11 cellular contexts compared by ENCODE assay signal in genomic region chr2:158725496-158725895, GRCh38.
DNase-seq lines count a peak whose midpoint lies in the region; ATAC-seq and TF ChIP-seq lines count a peak whose summit lies in the region.
"Had no signal": no experiment of that assay in that cellular context is flagged by ENCODE, and none has a peak within 500 bp of the region (broad histone marks: within the 10 kb centered on the region; RNA-seq: fewer than 3 reads in every experiment).

No MANE protein-coding gene starts in this region.

- H3K79me2 ChIP-seq in PC-3 (ENCODE audit: low read length): no peaks in the 10 kb centered on the region

- POLR2A ChIA-PET in PC-3 (lab: Charles Lee; ENCODE audit: unreplicated experiment): no interaction called here

- peaks cover 40% of the 10 kb centered on the region for H3K4me1 ChIP-seq in PC-3 (ENCODE audit: insufficient read depth, low read length)
- H3K4me1 ChIP-seq in adrenal gland (replicated peaks in 1 of 2): no peaks in the 10 kb centered on the region

- no peaks in the 10 kb centered on the region for H3K4me1 Mint-ChIP-seq in activated T-cell treated with anti-CD3 and anti-CD28 coated beads, Interleukin-2, amount 50 U/mL, for 24 hours (ENCODE audit: low read depth)
- H3K4me1 Mint-ChIP-seq: activated CD4-positive, alpha-beta T cell treated with anti-CD3 and anti-CD28 coated beads for 36 hours had no signal

- ATAC-seq in PC-3: peak; percentile 40
- ATAC-seq: activated CD4-positive, alpha-beta T cell treated with anti-CD3 and anti-CD28 coated beads for 36 hours had no signal

- TF ChIP-seq CTCF in PC-3 (conservative IDR thresholded peaks at IDR 0.05; ENCODE audit: low read depth, low read length): no peak
- no peak for TF ChIP-seq CTCF in adrenal gland (IDR thresholded peaks at IDR 0.05)

- H4K20me1 ChIP-seq in PC-3 (ENCODE audit: low read length): no peaks in the 10 kb centered on the region

- no peak overlapping the region for H3K4me3 Mint-ChIP-seq in activated T-cell treated with anti-CD3 and anti-CD28 coated beads, Interleukin-2, amount 50 U/mL, for 24 hours
- H3K4me3 Mint-ChIP-seq: activated CD4-positive, alpha-beta T cell treated with anti-CD3 and anti-CD28 coated beads for 36 hours had no signal

- H3K36me3 ChIP-seq in PC-3 (ENCODE audit: low read depth, low read length) (no peaks in the 10 kb centered on the region), adrenal gland (replicated peaks in 1 of 2) (no peaks in the 10 kb centered on the region)

- H3K9me3 ChIP-seq in PC-3 (ENCODE audit: low read length): no peaks in the 10 kb centered on the region
- H3K9me3 ChIP-seq in adrenal gland (replicated peaks in 1 of 3): no peaks in the 10 kb centered on the region

- intact Hi-C loops in PC-3 (cut with micrococcal nuclease) (loop anchor here (2.0 kb wide), 1 partner anchor 125 kb away; no protein-coding TSS in a partner anchor), adrenal gland (cut with DNase I) (no loop called here)

- 75 to 89% (median 86%) methylated on average over 6 to 7 of the region's 7 CpGs for WGBS in adrenal gland, 4 donors

- H3K27ac Mint-ChIP-seq in activated T-cell treated with anti-CD3 and anti-CD28 coated beads, Interleukin-2, amount 50 U/mL, for 24 hours: no peak overlapping the region
- H3K27ac Mint-ChIP-seq: activated CD4-positive, alpha-beta T cell treated with anti-CD3 and anti-CD28 coated beads for 36 hours had no signal

- CTCF ChIA-PET in PC-3 (lab: Charles Lee): no interaction called here

- no peaks in the 10 kb centered on the region for H3K27me3 Mint-ChIP-seq in activated T-cell treated with anti-CD3 and anti-CD28 coated beads, Interleukin-2, amount 50 U/mL, for 24 hours

- H3K4me3 ChIP-seq in PC-3 (ENCODE audit: low read length) (no peak overlapping the region), adrenal gland (no peak overlapping the region)

- no peaks in the 10 kb centered on the region for H3K9me3 Mint-ChIP-seq in activated T-cell treated with anti-CD3 and anti-CD28 coated beads, Interleukin-2, amount 50 U/mL, for 24 hours

- H3K27ac ChIP-seq in PC-3 (ENCODE audit: low read length): peak overlapping the region; percentile 98
- no peak overlapping the region for H3K27ac ChIP-seq in adrenal gland
- H3K27ac ChIP-seq: KMS-11 had no signal

- H3K4me2 ChIP-seq in PC-3 (ENCODE audit: low read length): peak overlapping the region; percentile 88
- H3K4me2 ChIP-seq: KMS-11 had no signal

- no peaks in the 10 kb centered on the region for H3K9me2 ChIP-seq in PC-3 (replicated peaks; ENCODE audit: low read length)

- no peaks in the 10 kb centered on the region for H3K27me3 ChIP-seq in PC-3 (ENCODE audit: low read length)
- H3K27me3 ChIP-seq in adrenal gland: no peaks in the 10 kb centered on the region

- BruUV-seq in PC-3 (replicated peaks; lab: Mats Ljungman, UMichigan): no TSS peak

- H3K36me3 Mint-ChIP-seq in activated T-cell treated with anti-CD3 and anti-CD28 coated beads, Interleukin-2, amount 50 U/mL, for 24 hours (ENCODE audit: low read depth): no peaks in the 10 kb centered on the region

- no peak overlapping the region for H2AFZ ChIP-seq in PC-3 (ENCODE audit: low read length)

- peaks cover 6% of the 10 kb centered on the region for H3F3A ChIP-seq in PC-3 (ENCODE audit: low read length, unreplicated experiment)

- DNase-seq in DMS 273 (lab: John Stamatoyannopoulos, UW; ENCODE audit: unreplicated experiment) (peak; percentile 81), NCI-H146 treated with DMSO at 0.1 percent for 48 hours (lab: John Stamatoyannopoulos, UW; ENCODE audit: unreplicated experiment) (peak; percentile 51), PC-3 (peak; percentile 69), iPS-NIHi7 (ENCODE audit: extremely low spot score) (peak; percentile 34), SIG-M5 treated with dmso at 0.1 percent for 504 hours (lab: John Stamatoyannopoulos, UW; ENCODE audit: unreplicated experiment) (no peak), adrenal gland (no peak)
- DNase-seq in activated T-cell treated with anti-CD3 and anti-CD28 coated beads, Interleukin-2, amount 50 U/mL, for 24 hours: no peak
- DNase-seq in activated CD4-positive, CD25-positive, alpha-beta regulatory T cell treated with anti-CD3 and anti-CD28 coated beads, Interleukin-2, amount 50 U/mL, for 72 hours: no peak
- DNase-seq: activated CD4-positive, alpha-beta T cell treated with anti-CD3 and anti-CD28 coated beads for 36 hours; NK-92 treated with Interleukin-12 subunit alpha and Interleukin-12 subunit beta, amount 100 ng/mL, for 24 hours had no signal

- TF ChIP-seq POLR2A in adrenal gland (IDR thresholded peaks at IDR 0.05): no peak

- no peak overlapping the region; the same call in 1 of the 2 replicates for H3K9ac ChIP-seq in PC-3 (ENCODE audit: low read length)
- H3K9ac ChIP-seq: KMS-11 had no signal

Comparison
In these comparisons a context has a peak if more than half of its experiments do, and no peak if none do; other contexts are left out.
1. DNase-seq: peak in DMS 273 (single experiment), NCI-H146 treated with DMSO at 0.1 percent for 48 hours (single experiment), PC-3 (single experiment) and iPS-NIHi7 (single experiment); none in activated T-cell treated with anti-CD3 and anti-CD28 coated beads, Interleukin-2, amount 50 U/mL, for 24 hours (single experiment), SIG-M5 treated with dmso at 0.1 percent for 504 hours (single experiment), activated CD4-positive, CD25-positive, alpha-beta regulatory T cell treated with anti-CD3 and anti-CD28 coated beads, Interleukin-2, amount 50 U/mL, for 72 hours (single experiment) and adrenal gland (0 of 7).